8 cellular contexts compared by ENCODE assay signal in genomic region chr19:1449467-1450442, GRCh38. TPM values are rescaled to one million over a fixed set of nuclear protein-coding genes. Genes with fewer than 3 reads are reported as not detected.
A peak's percentile ranks its signal among the peaks of the same experiment; 100 is the strongest.
DNase-seq lines count a peak whose midpoint lies in the region; ATAC-seq and TF ChIP-seq lines count a peak whose summit lies in the region.

APC2 (plus strand) TSS chr19:1450121; CDS start chr19:1453002, 2,881 bp downstream.

- no peak for ATAC-seq in HG03442 (IDR thresholded peaks at IDR 0.05; ENCODE audit: unreplicated experiment)
- ATAC-seq in GM18870 (IDR thresholded peaks at IDR 0.05; ENCODE audit: unreplicated experiment): no peak

- peak within 1 kb of the TSS; percentile 22 for H3K4me2 ChIP-seq in skeletal muscle satellite cell (ENCODE audit: low read length)

- no peak within 1 kb of the TSS for H3K27ac Mint-ChIP-seq in HFFc6

- DNase-seq in SHP77 (lab: John Stamatoyannopoulos, UW) (peak; percentile 50 to 66), SHP77 treated with DMSO at 0.1 percent for 48 hours (lab: John Stamatoyannopoulos, UW) (no peak), NCI-H345 (lab: John Stamatoyannopoulos, UW) (peak; percentile 85), ecto neural progenitor cell (ENCODE audit: low spot score) (peak; percentile 92), HFFc6 (no peak)

- no peaks in the 10 kb centered on the region for H3K4me1 Mint-ChIP-seq in HFFc6 (ENCODE audit: low read depth)

- H3K36me3 ChIP-seq in skeletal muscle satellite cell (ENCODE audit: insufficient read depth, low read length): no peaks in the 10 kb centered on the region

- TF ChIP-seq CTCF in HFFc6 (IDR thresholded peaks at IDR 0.05): no peak

- peaks cover 74% of the 10 kb centered on the region for H3K27me3 ChIP-seq in skeletal muscle satellite cell (ENCODE audit: control insufficient read depth, insufficient read depth, low read length)

- H3K4me3 ChIP-seq in skeletal muscle satellite cell (ENCODE audit: low read length): no peak within 1 kb of the TSS

- H3K36me3 Mint-ChIP-seq in HFFc6 (ENCODE audit: low read depth): no peaks in the 10 kb centered on the region

- peaks cover 33% of the 10 kb centered on the region for H3K27me3 Mint-ChIP-seq in HFFc6 (ENCODE audit: insufficient read depth)

- H3K9ac ChIP-seq in skeletal muscle satellite cell (ENCODE audit: low read depth, low read length): no peak within 1 kb of the TSS

- no peak within 1 kb of the TSS; the same call in 1 of the 2 replicates for H3K4me3 Mint-ChIP-seq in HFFc6

- H3K4me1 ChIP-seq in skeletal muscle satellite cell (ENCODE audit: control insufficient read depth, insufficient read depth, low read length): peaks cover 23% of the 10 kb centered on the region

- H3K9me3 Mint-ChIP-seq in HFFc6: no peaks in the 10 kb centered on the region; the same call in 1 of the 2 replicates

- no peaks in the 10 kb centered on the region for H3K9me3 ChIP-seq in skeletal muscle satellite cell (replicated peaks; ENCODE audit: low read length)

RNA-seq across cellular contexts. Expression of gene APC2, which starts in this region (rescaled TPM):
- under 0.01 and 0.51 TPM in 2 replicates for total RNA-seq in skeletal muscle satellite cell (2012; rRNA removed)
- under 1 TPM; 0.18 to 0.47 (median 0.32) TPM for total RNA-seq in HFFc6 (2021; fragmentation: NEBNext Ultra II Directional; extraction: Animal tissue kit (Norgen Biotek cat#: 25700))

Comparison
In these comparisons a context has a peak if more than half of its experiments do, and no peak if none do; other contexts are left out.
1. DNase-seq: peak in SHP77 (2 of 2), NCI-H345 (single experiment) and ecto neural progenitor cell (single experiment); none in SHP77 treated with DMSO at 0.1 percent for 48 hours (single experiment) and HFFc6 (single experiment).